ENCODE assay signal across 15 cellular contexts in the genomic region with DNA sequence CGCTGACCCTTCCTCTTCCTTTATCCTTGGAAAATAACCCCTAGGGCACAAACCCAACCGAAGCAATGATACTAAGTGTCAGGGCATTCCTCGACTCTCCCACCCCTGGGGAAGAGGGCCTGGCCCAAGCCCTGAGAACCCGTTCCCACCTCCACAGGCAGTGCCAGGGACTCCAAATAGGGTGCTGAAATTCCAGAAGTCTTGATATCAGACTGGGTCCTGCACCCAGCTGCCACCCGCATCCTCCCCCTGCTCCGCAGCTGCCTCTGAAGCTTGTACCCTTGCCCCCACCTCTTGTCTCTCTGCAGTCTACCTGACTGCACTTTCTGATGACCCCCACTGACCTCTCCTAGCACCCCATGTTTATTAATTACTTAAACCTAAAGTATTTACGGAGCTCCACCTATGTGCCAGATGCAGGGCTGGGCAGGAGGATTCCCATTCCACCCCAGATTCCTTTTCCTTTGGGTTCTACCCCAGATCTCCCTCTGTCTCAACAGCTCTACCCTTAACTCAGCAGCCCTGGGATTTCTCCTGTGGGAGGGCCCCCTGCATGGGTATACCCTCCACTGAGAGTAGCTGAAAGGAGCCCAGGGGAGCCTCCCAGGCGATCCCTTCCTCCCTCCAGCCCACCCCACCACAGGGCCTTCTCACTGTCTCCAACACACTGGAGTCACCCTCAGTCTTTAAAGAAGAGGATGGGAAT. TPM values are rescaled to one million over a fixed set of nuclear protein-coding genes. Genes with fewer than 3 reads are reported as not detected.
A peak's percentile ranks its signal among the peaks of the same experiment; 100 is the strongest.
DNase-seq lines count a peak whose midpoint lies in the region; ATAC-seq and TF ChIP-seq lines count a peak whose summit lies in the region.
"Had no signal": no experiment of that assay in that cellular context is flagged by ENCODE, and none has a peak within 500 bp of the region (broad histone marks: within the 10 kb centered on the region; RNA-seq: fewer than 3 reads in every experiment).

No MANE protein-coding gene starts in this region.

- ATAC-seq in HCT116: peak; percentile 1; the same call in 1 of the 2 replicates
- no peak for ATAC-seq in aorta (ENCODE audit: low FRiP score)
- ATAC-seq: stimulated activated naive CD8-positive, alpha-beta T cell treated with anti-CD3 and anti-CD28 coated beads, Interleukin-15, amount 100 ng/mL, for 72 hours had no signal

- H3K9ac ChIP-seq in HCT116 (ENCODE audit: low read length) (peak overlapping the region; percentile 94), SK-N-MC (ENCODE audit: insufficient read length) (peak overlapping the region; percentile 60)

- peaks cover 0 to 3% of the 10 kb centered on the region in 2 experiments; a peak in 1 of 4 replicates for H3K36me3 ChIP-seq in HCT116 (ENCODE audit: control insufficient read depth in 1 of 2, insufficient read depth in 2 of 2, low read length in 2 of 2)
- H3K36me3 ChIP-seq in SK-N-MC (ENCODE audit: insufficient read depth, low read length): no peaks in the 10 kb centered on the region
- no peaks in the 10 kb centered on the region for H3K36me3 ChIP-seq in aorta (ENCODE audit: control insufficient read depth in 1 of 2, insufficient read depth in 2 of 2, low read length in 1 of 2)
- H3K36me3 ChIP-seq: adrenal gland, spleen had no signal

- H3K9me2 ChIP-seq in HCT116 (ENCODE audit: insufficient read depth): no peaks in the 10 kb centered on the region

- no peaks in the 10 kb centered on the region for H3K27me3 Mint-ChIP-seq in progenitor cell of endocrine pancreas
- H3K27me3 Mint-ChIP-seq in glutamatergic neuron (ENCODE audit: unreplicated experiment): peaks cover 8% of the 10 kb centered on the region

- peak overlapping the region in 1 of 2 experiments; percentile 49; a peak in 2 of 4 replicates for H3K4me3 ChIP-seq in HCT116 (replicated peaks in 1 of 2; ENCODE audit: low read depth in 1 of 2, low read length in 2 of 2)
- H3K4me3 ChIP-seq in SK-N-MC: peak overlapping the region; percentile 73
- no peak overlapping the region for H3K4me3 ChIP-seq in aorta (ENCODE audit: low read length in 2 of 2)
- H3K4me3 ChIP-seq: adrenal gland, spleen had no signal

- H3K4me1 Mint-ChIP-seq in progenitor cell of endocrine pancreas (ENCODE audit: low read depth): peaks cover 69% of the 10 kb centered on the region
- no peaks in the 10 kb centered on the region for H3K4me1 Mint-ChIP-seq in glutamatergic neuron (ENCODE audit: low read depth, unreplicated experiment)

- no peak overlapping the region for H2AFZ ChIP-seq in HCT116 (ENCODE audit: low read depth, low read length, poor library complexity, severe bottlenecking)

- intact Hi-C loops in HCT116 (cut with micrococcal nuclease): loop anchor here (1.0 kb wide), 1 partner anchor 18 kb away; no protein-coding TSS in a partner anchor
- intact Hi-C loops in aorta (cut with DNase I): no loop called here

- H3K4me1 ChIP-seq in HCT116 (ENCODE audit: control insufficient read depth in 1 of 2, insufficient read depth in 2 of 2, low read length in 2 of 2): peaks cover 74 to 80% of the 10 kb centered on the region in 2 experiments
- H3K4me1 ChIP-seq in aorta (ENCODE audit: control insufficient read depth in 1 of 2, insufficient read depth in 2 of 2, low read length in 2 of 2): no peaks in the 10 kb centered on the region

- no peak for TF ChIP-seq POLR2A in HCT116 (IDR thresholded peaks at IDR 0.05; ENCODE audit: borderline replicate concordance, extremely low read depth, insufficient read depth, insufficient read length)

- H3K4me2 ChIP-seq in HCT116 (ENCODE audit: low read length): peak overlapping the region; percentile 86

- DNase-seq in HCT116 (ENCODE audit: low read depth, low spot score) (no peak), SK-N-MC (ENCODE audit: low read depth, low spot score) (no peak), islet precursor cell (peak; percentile 82), progenitor cell of endocrine pancreas (ENCODE audit: low spot score, unreplicated experiment) (no peak), aorta (no peak), amygdala (lab: John Stamatoyannopoulos, UW) (no peak), glutamatergic neuron (no peak)
- no peak for DNase-seq in stimulated activated naive CD4-positive, alpha-beta T cell treated with Interleukin-2 at 50 U/mL for 16 hours (lab: John Stamatoyannopoulos, UW)
- DNase-seq: activated CD8-positive, alpha-beta memory T cell treated with anti-CD3 and anti-CD28 coated beads for 24 hours; adrenal gland; MM.1S; NCI-H187; spleen; stimulated activated naive CD8-positive, alpha-beta T cell treated with anti-CD3 and anti-CD28 coated beads, Interleukin-15, amount 100 ng/mL, for 72 hours had no signal

- no peaks in the 10 kb centered on the region for H3K9me3 Mint-ChIP-seq in progenitor cell of endocrine pancreas (ENCODE audit: low read depth)
- H3K9me3 Mint-ChIP-seq in glutamatergic neuron (ENCODE audit: unreplicated experiment): no peaks in the 10 kb centered on the region
- H3K9me3 Mint-ChIP-seq: stimulated activated naive CD8-positive, alpha-beta T cell treated with anti-CD3 and anti-CD28 coated beads, Interleukin-15, amount 100 ng/mL, for 72 hours had no signal

- H3K9me3 ChIP-seq in HCT116 (ENCODE audit: control insufficient read depth in 1 of 2, insufficient read depth in 1 of 2, low read depth in 1 of 2, low read length in 2 of 2): no peaks in the 10 kb centered on the region
- H3K9me3 ChIP-seq in SK-N-MC (ENCODE audit: low read depth, low read length): no peaks in the 10 kb centered on the region
- H3K9me3 ChIP-seq in aorta (ENCODE audit: control insufficient read depth, low read length): no peaks in the 10 kb centered on the region
- H3K9me3 ChIP-seq: adrenal gland had no signal

- peaks cover under 1% of the 10 kb centered on the region; the same call in 1 of the 2 replicates for H4K20me1 ChIP-seq in HCT116 (ENCODE audit: insufficient read depth)

- H3K27ac ChIP-seq in HCT116 (ENCODE audit: low read depth, low read length) (peak overlapping the region; percentile 78), SK-N-MC (peak overlapping the region; percentile 91), aorta (ENCODE audit: low read depth in 1 of 2, low read length in 2 of 2) (no peak overlapping the region)

- no peak for TF ChIP-seq CTCF in HCT116 (IDR thresholded peaks at IDR 0.05 in 2 of 3, conservative IDR thresholded peaks at IDR 0.05 in 1 of 3; ENCODE audit: borderline replicate concordance in 1 of 3, insufficient read depth in 1 of 3, low read depth in 2 of 3, low read length in 2 of 3)
- no peak for TF ChIP-seq CTCF in progenitor cell of endocrine pancreas (IDR thresholded peaks at IDR 0.05; ENCODE audit: unreplicated experiment)
- TF ChIP-seq CTCF in glutamatergic neuron (IDR thresholded peaks at IDR 0.05; ENCODE audit: partially characterized antibody, unreplicated experiment): no peak

- WGBS in aorta, 2 donors: 92 to 95% methylated on average over 8 of the region's 8 CpGs

- peaks cover 35% of the 10 kb centered on the region for H3K79me2 ChIP-seq in HCT116 (ENCODE audit: insufficient read depth, low read length)

- peaks cover 5% of the 10 kb centered on the region for H3K36me3 Mint-ChIP-seq in progenitor cell of endocrine pancreas (ENCODE audit: insufficient read depth)
- H3K36me3 Mint-ChIP-seq in glutamatergic neuron (ENCODE audit: unreplicated experiment): no peaks in the 10 kb centered on the region

- CTCF ChIA-PET in HCT116 (lab: Charles Lee): interaction anchor here (1.1 to 2.3 kb wide), 4 partner anchors 11 to 39 kb away, joined by 4 to 11 read pairs (median 8); partner anchors contain the start of gene KRT8

- TF ChIP-seq RAD21 in HCT116 (IDR thresholded peaks at IDR 0.05; ENCODE audit: low read depth): no peak

- RAD21 ChIA-PET in HCT116 (lab: Charles Lee; ENCODE audit: low non-redundant PET in 1 of 2, low total read pairs in 2 of 2, uncharacterized antibody in 2 of 2, unreplicated experiment in 2 of 2): interaction anchor here (0.7 to 2.6 kb wide), 5 partner anchors 18 to 41 kb away, joined by 3 to 12 read pairs (median 5); partner anchors contain the start of gene KRT8 (in 1 of the 2)

- H3K27me3 ChIP-seq in HCT116 (ENCODE audit: insufficient read depth, low read length): no peaks in the 10 kb centered on the region
- H3K27me3 ChIP-seq in aorta (ENCODE audit: control insufficient read depth in 1 of 2, insufficient read depth in 2 of 2, low read length in 1 of 2): no peaks in the 10 kb centered on the region
- H3K27me3 ChIP-seq: adrenal gland had no signal

- POLR2A ChIA-PET in HCT116 (lab: Charles Lee): interaction anchor here (1.0 to 13.7 kb wide), 8 partner anchors 8 to 61 kb away, joined by 3 to 379 read pairs (median 8); partner anchors contain the start of genes EIF4B and KRT8

- H3K27ac Mint-ChIP-seq in progenitor cell of endocrine pancreas: peak overlapping the region; percentile 99
- no peak overlapping the region for H3K27ac Mint-ChIP-seq in glutamatergic neuron (ENCODE audit: unreplicated experiment)

- BruUV-seq in HCT116 (replicated peaks; lab: Mats Ljungman, UMichigan): no TSS peak

- peak overlapping the region; percentile 54 for H3K4me3 Mint-ChIP-seq in progenitor cell of endocrine pancreas (ENCODE audit: low read depth)
- no peak overlapping the region for H3K4me3 Mint-ChIP-seq in glutamatergic neuron (ENCODE audit: unreplicated experiment)
- H3K4me3 Mint-ChIP-seq: stimulated activated naive CD8-positive, alpha-beta T cell treated with anti-CD3 and anti-CD28 coated beads, Interleukin-15, amount 100 ng/mL, for 72 hours had no signal

TF ChIP-seq in HCT116, 20 proteins besides CTCF, POLR2A, EP300 and RAD21 (continues in another document):
- TF ChIP-seq EZH2 (IDR thresholded peaks at IDR 0.05): no peak
- TF ChIP-seq CBX3 (IDR thresholded peaks at IDR 0.05; ENCODE audit: low read depth): no peak
- TF ChIP-seq ELF1 (IDR thresholded peaks at IDR 0.05; ENCODE audit: borderline replicate concordance, low read depth): no peak
- no peak for TF ChIP-seq TCF7L2 (IDR thresholded peaks at IDR 0.05; ENCODE audit: borderline replicate concordance, extremely low read depth, insufficient read depth, insufficient read length)

RNA-seq across cellular contexts. Expression of gene KRT18, which starts 4.1 kb away (rescaled TPM):
- total RNA-seq in HCT116 (2021; ENCODE audit: unreplicated experiment) (1,229 TPM), progenitor cell of endocrine pancreas (608 and 692 TPM in 2 replicates), aorta (1 to 10 TPM; 3.9 to 9.0 TPM), glutamatergic neuron (ENCODE audit: unreplicated experiment) (1.3 TPM)
- 1,596 and 1,648 TPM in 2 replicates for polyA plus RNA-seq in HCT116 (2012)
- polyA plus RNA-seq in aorta: 10 to 100 TPM; 15.8 to 54.1 TPM
- total RNA-seq: OCI-LY7 had no signal

RNA-seq across cellular contexts. Expression of gene KRT8, which starts 40.0 kb away (rescaled TPM):
- total RNA-seq in HCT116 (2021; ENCODE audit: unreplicated experiment) (1,655 TPM), progenitor cell of endocrine pancreas (1,180 and 1,246 TPM in 2 replicates), aorta (100 to 1,000 TPM in 1 of 2 donors, 10 to 100 TPM in 1; 34.5 to 102 TPM), glutamatergic neuron (ENCODE audit: unreplicated experiment) (14.0 TPM)
- 1,805 and 2,066 TPM in 2 replicates for polyA plus RNA-seq in HCT116 (2012)
- polyA plus RNA-seq in aorta: 100 to 1,000 TPM in 1 of 2 donors, 10 to 100 TPM in 1; 39.4 to 323 TPM

Comparison
In these comparisons a context has a peak if more than half of its experiments do, and no peak if none do; other contexts are left out.
1. H3K27ac ChIP-seq: peak in HCT116 (single experiment) and SK-N-MC (single experiment); none in aorta (0 of 2).
2. RNA of gene KRT18, which starts 4.1 kb away (total RNA-seq): 1,229 TPM in HCT116 (single experiment) and 608 to 692 TPM in progenitor cell of endocrine pancreas; 3.9 to 9.0 TPM in aorta and 1.3 TPM in glutamatergic neuron (single experiment); every median in the first group is over 10 times any median in the second.
3. RNA of gene KRT8, which starts 40.0 kb away (total RNA-seq): 1,655 TPM in HCT116 (single experiment) and 1,180 to 1,246 TPM in progenitor cell of endocrine pancreas; 34.5 to 102 TPM in aorta and 14.0 TPM in glutamatergic neuron (single experiment); every median in the first group is over 10 times any median in the second.